ENCODE assay signal across 1 cellular context in the genomic region with DNA sequence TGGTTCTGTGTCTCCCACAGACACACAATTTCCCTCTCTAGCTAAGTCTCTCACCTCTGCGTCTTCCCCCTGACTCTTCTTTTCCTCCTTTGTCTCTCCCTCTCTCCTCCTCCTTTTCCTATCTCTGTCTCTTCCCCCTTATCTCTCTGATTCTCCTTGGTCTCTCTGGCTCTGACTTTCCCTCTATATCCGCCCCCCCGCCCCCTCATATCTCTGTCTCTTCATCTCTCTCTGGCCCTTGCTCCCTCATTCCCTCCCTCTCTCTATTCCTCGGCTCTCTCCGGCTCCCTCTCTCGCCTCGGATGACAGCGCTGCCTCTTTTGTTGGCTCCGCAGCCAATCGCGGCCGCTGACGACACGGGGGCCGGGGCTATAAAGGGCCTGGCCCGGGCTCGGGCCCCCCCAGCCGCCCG.
A peak's percentile ranks its signal among the peaks of the same experiment; 100 is the strongest.
TF ChIP-seq lines count a peak whose summit lies in the region.

A gene (plus strand): TSS at position 404 of the 412 bp plus-strand sequence. CDS start 195 bp downstream, outside the sequence.

TF ChIP-seq in K562, 482 proteins besides CTCF, POLR2A, EP300 and RAD21 (continued from another document):
- peak; percentile 66; the same call in 1 of the 2 replicates for TF ChIP-seq PHF21A (IDR thresholded peaks at IDR 0.05; ENCODE audit: borderline replicate concordance, low read depth)
- no peak for TF ChIP-seq STAT5A (IDR thresholded peaks at IDR 0.05; ENCODE audit: borderline replicate concordance, low read length)
- TF ChIP-seq ZNF668 (CRISPR knock-in tag; IDR thresholded peaks at IDR 0.05), result no peak
